25 cellular contexts compared by ENCODE assay signal in the genomic region with DNA sequence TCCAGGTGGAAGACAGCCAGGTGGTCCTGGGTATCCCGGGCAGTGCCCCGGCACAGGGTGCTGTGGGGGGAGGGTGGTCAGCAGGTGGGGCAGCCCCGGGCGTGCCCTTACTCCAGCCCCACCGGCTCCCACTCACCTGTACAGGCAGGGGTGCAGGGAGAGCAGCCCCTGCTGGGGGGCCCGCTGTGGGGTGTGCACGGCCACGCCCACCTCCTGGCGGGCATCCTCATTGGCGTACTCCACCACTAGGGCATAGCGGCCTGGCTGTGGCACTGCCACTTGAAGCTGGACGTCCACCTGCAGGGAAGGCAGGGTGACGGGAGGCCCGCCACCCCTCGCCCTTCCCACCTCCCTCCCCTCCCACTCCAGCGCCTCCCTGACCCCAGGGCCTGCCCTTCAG. TPM values are rescaled to one million over a fixed set of nuclear protein-coding genes. Genes with fewer than 3 reads are reported as not detected.
"Had no signal": no experiment of that assay in that cellular context is flagged by ENCODE, and none has a peak within 500 bp of the region (broad histone marks: within the 10 kb centered on the region; RNA-seq: fewer than 3 reads in every experiment).

No MANE protein-coding gene starts in this region.

- H3K9me3 ChIP-seq: esophagus muscularis mucosa, gastroesophageal sphincter, heart left ventricle, spleen, testis, tibial artery had no signal

- H3K27me3 ChIP-seq: esophagus muscularis mucosa, foreskin keratinocyte, gastroesophageal sphincter, heart left ventricle, hepatocyte, spleen, testis, tibial artery had no signal

- H3K9ac ChIP-seq: parathyroid adenoma had no signal

- H2AFZ ChIP-seq: hepatocyte, parathyroid adenoma had no signal

- H3K4me2 ChIP-seq: hepatocyte had no signal

- H3K36me3 Mint-ChIP-seq: naive thymus-derived CD4-positive, alpha-beta T cell; type B pancreatic cell had no signal

- H3K27ac Mint-ChIP-seq: naive thymus-derived CD4-positive, alpha-beta T cell; progenitor cell of endocrine pancreas; stimulated activated memory B cell treated with anti-CD40 and anti-IgM and Interleukin-4, amounts not matched to agents 10 μg/mL and 1 μg/mL and 100 μg/mL, for 72 hours; type B pancreatic cell had no signal

- H3K4me3 Mint-ChIP-seq: central memory CD8-positive, alpha-beta T cell; naive thymus-derived CD4-positive, alpha-beta T cell; stimulated activated memory B cell treated with anti-CD40 and anti-IgM and Interleukin-4, amounts not matched to agents 10 μg/mL and 1 μg/mL and 100 μg/mL, for 72 hours; type B pancreatic cell had no signal

- ATAC-seq: foreskin keratinocyte; gastroesophageal sphincter; heart left ventricle; left lobe of liver; naive thymus-derived CD4-positive, alpha-beta T cell; stimulated activated memory B cell treated with anti-CD40 and anti-IgM and Interleukin-4, amounts not matched to agents 10 μg/mL and 1 μg/mL and 100 μg/mL, for 72 hours had no signal

- H3K27ac ChIP-seq: coronary artery, esophagus muscularis mucosa, foreskin keratinocyte, gastroesophageal sphincter, hepatocyte, parathyroid adenoma, skin epidermis, spleen, testis, tibial artery had no signal

- H3K4me1 Mint-ChIP-seq: naive thymus-derived CD4-positive, alpha-beta T cell had no signal

- H3K27me3 Mint-ChIP-seq: progenitor cell of endocrine pancreas; stimulated activated memory B cell treated with anti-CD40 and anti-IgM and Interleukin-4, amounts not matched to agents 10 μg/mL and 1 μg/mL and 100 μg/mL, for 72 hours; type B pancreatic cell had no signal

- H3K4me3 ChIP-seq: coronary artery, esophagus muscularis mucosa, gastroesophageal sphincter, heart left ventricle, hepatocyte, skin epidermis, spleen, testis, tibial artery had no signal

- DNase-seq: dermis blood vessel endothelial cell; effector memory CD4-positive, alpha-beta T cell; foreskin keratinocyte; kidney; mammary epithelial cell; mesendoderm; midbrain; naive thymus-derived CD4-positive, alpha-beta T cell; spleen; stimulated activated CD4-positive, alpha-beta T cell treated with anti-CD3 and anti-CD28 coated beads, Interleukin-4, amount 100 ng/mL, for 4 hours; substantia nigra; testis; tibial artery had no signal

- H3K9me3 Mint-ChIP-seq: central memory CD8-positive, alpha-beta T cell; naive thymus-derived CD4-positive, alpha-beta T cell; type B pancreatic cell had no signal

- H3K4me1 ChIP-seq: esophagus muscularis mucosa, foreskin keratinocyte, gastroesophageal sphincter, parathyroid adenoma, testis, tibial artery had no signal

RNA-seq across cellular contexts. Expression of a gene that starts 34.7 kb away (rescaled TPM):
- polyA plus RNA-seq: naive thymus-derived CD4-positive, alpha-beta T cell had no signal
